8 cellular contexts compared by ENCODE assay signal in the genomic region with DNA sequence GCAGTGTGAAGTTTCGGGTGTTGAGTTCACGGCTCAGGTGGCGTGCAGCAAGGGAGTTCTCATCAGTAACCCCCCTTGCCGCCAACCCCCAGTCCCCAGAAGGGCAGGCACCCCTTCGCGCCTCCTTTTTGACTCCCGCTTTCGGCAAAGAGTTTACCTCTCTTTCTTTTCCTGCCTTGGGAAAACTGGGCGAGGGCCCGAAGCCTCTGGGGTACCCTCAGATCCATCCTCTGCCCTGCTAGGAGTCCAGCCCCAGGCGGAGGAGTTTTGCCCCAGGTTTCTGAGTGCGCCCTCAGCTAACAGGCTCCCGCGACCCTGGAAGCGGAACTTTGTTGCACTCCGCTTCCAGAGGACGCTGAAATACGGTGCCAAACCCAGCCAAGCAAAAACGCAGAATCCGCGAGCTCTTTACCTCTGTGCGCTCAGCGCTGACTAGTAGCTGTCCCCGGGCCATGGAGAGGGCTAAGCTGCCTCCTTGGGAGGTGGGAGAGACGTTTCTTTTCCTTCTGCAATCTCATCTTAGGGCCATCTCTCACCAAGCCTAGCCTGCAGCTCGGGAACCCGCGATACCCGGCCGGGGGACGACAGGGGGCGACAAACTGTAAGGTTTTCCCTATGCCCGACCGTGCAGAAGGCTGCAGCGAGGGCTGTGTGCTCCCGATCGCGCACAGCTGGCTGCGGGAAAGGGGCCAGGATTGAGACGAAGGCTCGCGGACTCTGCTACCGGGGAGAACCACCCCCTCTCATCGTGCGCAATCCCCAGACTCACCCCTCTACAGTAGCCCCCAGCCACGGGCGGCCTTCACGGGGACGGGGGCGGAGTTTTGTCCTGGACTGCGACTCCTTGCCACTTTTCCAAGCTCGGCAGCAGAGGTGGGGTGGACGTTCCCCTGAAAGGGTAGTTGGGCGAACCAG. TPM values are rescaled to one million over a fixed set of nuclear protein-coding genes. Genes with fewer than 3 reads are reported as not detected.
A peak's percentile ranks its signal among the peaks of the same experiment; 100 is the strongest.
DNase-seq lines count a peak whose midpoint lies in the region; ATAC-seq and TF ChIP-seq lines count a peak whose summit lies in the region.

No MANE protein-coding gene starts in this region.

- H3K9me3 ChIP-seq in Panc1 (ENCODE audit: control insufficient read depth, insufficient read depth, low read depth, low read length) (no peaks in the 10 kb centered on the region), esophagus muscularis mucosa (no peaks in the 10 kb centered on the region), neuron (ENCODE audit: low read length) (no peaks in the 10 kb centered on the region)

- H3F3A ChIP-seq in GM23338 (replicated peaks; ENCODE audit: low read depth): peaks cover 10% of the 10 kb centered on the region; the same call in 1 of the 2 replicates

- H3K27me3 ChIP-seq in GM23338 (ENCODE audit: insufficient read depth) (peaks cover 100% of the 10 kb centered on the region), Panc1 (ENCODE audit: control insufficient read depth, insufficient read depth, low read length) (peaks cover 6% of the 10 kb centered on the region), esophagus muscularis mucosa (peaks cover 0 to 100% (median 42%) of the 10 kb centered on the region in 4 donors), neuron (ENCODE audit: insufficient read depth, low read length) (peaks cover 97% of the 10 kb centered on the region)

- H4K20me1 ChIP-seq in GM23338 (replicated peaks; ENCODE audit: insufficient read depth): peaks cover 22% of the 10 kb centered on the region

- BruUV-seq in Panc1 (replicated peaks; lab: Mats Ljungman, UMichigan): no TSS peak

- no peak overlapping the region for H3K27ac Mint-ChIP-seq in GM23338

- POLR2A ChIA-PET in Panc1 (lab: Charles Lee): no interaction called here

- H3K27ac ChIP-seq in GM23338 (ENCODE audit: low read depth) (no peak overlapping the region), Panc1 (ENCODE audit: low read length) (no peak overlapping the region), esophagus muscularis mucosa (replicated peaks in 1 of 4) (no peak overlapping the region)

- peaks cover 98% of the 10 kb centered on the region for H3K27me3 Mint-ChIP-seq in GM23338 (ENCODE audit: insufficient read depth, low read depth, poor library complexity)

- H3K4me3 ChIP-seq in GM23338: peak overlapping the region; percentile 39
- no peak overlapping the region for H3K4me3 ChIP-seq in Panc1 (ENCODE audit: low read depth in 2 of 2, low read length in 2 of 2)
- H3K4me3 ChIP-seq in esophagus muscularis mucosa: peak overlapping the region; percentile 7 to 31 (median 20)
- H3K4me3 ChIP-seq in neuron (ENCODE audit: low read length): no peak overlapping the region

- H3K4me3 Mint-ChIP-seq in GM23338: peak overlapping the region; percentile 60

- DNase-seq in ACHN (peak; percentile 4), GM23338 (ENCODE audit: low spot score) (peak; percentile 91), Panc1 (ENCODE audit: low read depth, low spot score) (no peak), esophagus muscularis mucosa (ENCODE audit: extremely low spot score) (no peak), NK-92 (lab: John Stamatoyannopoulos, UW; ENCODE audit: unreplicated experiment) (no peak)

- no peak for TF ChIP-seq POLR2A in esophagus muscularis mucosa (IDR thresholded peaks at IDR 0.05; ENCODE audit: low read depth)

- H3K36me3 ChIP-seq in GM23338 (ENCODE audit: insufficient read depth) (no peaks in the 10 kb centered on the region), Panc1 (ENCODE audit: control insufficient read depth, insufficient read depth, low read length) (no peaks in the 10 kb centered on the region), esophagus muscularis mucosa (no peaks in the 10 kb centered on the region), neuron (ENCODE audit: insufficient read depth, low read length) (no peaks in the 10 kb centered on the region)

- 6% methylated on average over 13 of the region's 54 CpGs for WGBS in esophagus muscularis mucosa

- H3K4me2 ChIP-seq in GM23338: peak overlapping the region; percentile 64

- H3K9me2 ChIP-seq in GM23338 (ENCODE audit: insufficient read depth): no peaks in the 10 kb centered on the region

- intact Hi-C loops in Panc1 (cut with micrococcal nuclease; ENCODE audit: unreplicated experiment) (no loop called here), esophagus muscularis mucosa (cut with DNase I) (loop anchor here (10.0 kb wide), 1 partner anchor 1612 kb away; no protein-coding TSS in a partner anchor)

- H3K79me2 ChIP-seq in GM23338 (replicated peaks; ENCODE audit: insufficient read depth): no peaks in the 10 kb centered on the region

- in situ Hi-C loops in ACHN (cut with HindIII; ENCODE audit: low pct_ligation_motif_present, low pct_unique_long_range_greater_than_20kb, low sequenced_read_pairs): no loop called here
- in situ Hi-C loops in Panc1 (cut with HindIII; ENCODE audit: low pct_unique_long_range_greater_than_20kb, low sequenced_read_pairs): no loop called here

- H3K36me3 Mint-ChIP-seq in GM23338 (ENCODE audit: low read depth): peaks cover 3% of the 10 kb centered on the region; the same call in 1 of the 3 replicates

- peaks cover 60% of the 10 kb centered on the region for H3K4me1 Mint-ChIP-seq in GM23338

- CTCF ChIA-PET in Panc1 (lab: Charles Lee): interaction anchor here (0.6 kb wide), 1 partner anchor 17 kb away, joined by 6 read pairs; no protein-coding TSS in a partner anchor

- TF ChIP-seq CTCF in GM23338 (conservative IDR thresholded peaks at IDR 0.05; ENCODE audit: low read depth in 2 of 2): peak; percentile 74 to 76
- peak; percentile 54; the same call in 1 of the 2 replicates for TF ChIP-seq CTCF in Panc1 (IDR thresholded peaks at IDR 0.05)
- TF ChIP-seq CTCF in esophagus muscularis mucosa (IDR thresholded peaks at IDR 0.05): peak in 1 of 3 experiments; percentile 25

- peaks cover 38% of the 10 kb centered on the region for H3K4me1 ChIP-seq in GM23338 (ENCODE audit: insufficient read depth)
- no peaks in the 10 kb centered on the region for H3K4me1 ChIP-seq in Panc1 (ENCODE audit: control insufficient read depth, insufficient read depth, low read length)
- peaks cover 9 to 45% (median 29%) of the 10 kb centered on the region in 4 donors for H3K4me1 ChIP-seq in esophagus muscularis mucosa
- no peaks in the 10 kb centered on the region for H3K4me1 ChIP-seq in neuron (ENCODE audit: insufficient read depth, low read length)

- H2AFZ ChIP-seq in GM23338: peak overlapping the region; percentile 92
- peak overlapping the region; percentile 8 for H2AFZ ChIP-seq in neuron (ENCODE audit: low read depth, low read length)

- no peak for TF ChIP-seq EP300 in esophagus muscularis mucosa (IDR thresholded peaks at IDR 0.05)

- ATAC-seq in GM23338 (peak; percentile 69), Panc1 (peak; percentile 76), GM18873 (IDR thresholded peaks at IDR 0.05; ENCODE audit: low FRiP score, unreplicated experiment) (no peak), GM21825 (IDR thresholded peaks at IDR 0.05; ENCODE audit: unreplicated experiment) (no peak)

- no peaks in the 10 kb centered on the region; the same call in 1 of the 3 replicates for H3K9me3 Mint-ChIP-seq in GM23338

TF ChIP-seq in GM23338, 12 proteins besides CTCF, POLR2A, EP300 and RAD21:
- no peak for TF ChIP-seq ZNF114 (CRISPR knock-in tag; IDR thresholded peaks at IDR 0.05)
- no peak for TF ChIP-seq CREB1 (CRISPR knock-in tag; IDR thresholded peaks at IDR 0.05; ENCODE audit: low read depth)
- TF ChIP-seq STAT1 (IDR thresholded peaks at IDR 0.05; ENCODE audit: unreplicated experiment): no peak
- TF ChIP-seq EZH2 (IDR thresholded peaks at IDR 0.05; ENCODE audit: low read depth, unreplicated experiment): peak; percentile 66

RNA-seq across cellular contexts. Expression of a gene that starts 2.7 kb away (rescaled TPM):
- total RNA-seq in GM23338 (2014; rRNA removed; shearing (Covaris generic)): 0.14 TPM in 1 of 2 replicates, not detected in the other
- polyA plus RNA-seq in GM23338 (2016; fragmentation: Nextera tagmentation; extraction: Ambion mirVana): not detected in 2 replicates
- total RNA-seq in Panc1 (2021; ENCODE audit: unreplicated experiment) (not detected), esophagus muscularis mucosa (not detected)
- polyA plus RNA-seq in Panc1 (2012; ENCODE audit: insufficient read length): not detected

Comparison
In these comparisons a context has a peak if more than half of its experiments do, and no peak if none do; other contexts are left out.
1. DNase-seq: peak in ACHN (single experiment) and GM23338 (single experiment); none in Panc1 (single experiment), esophagus muscularis mucosa (single experiment) and NK-92 (single experiment).
2. ATAC-seq: peak in GM23338 (single experiment) and Panc1 (single experiment); none in GM18873 (single experiment) and GM21825 (single experiment).
3. H3K4me3 ChIP-seq: peak in GM23338 (single experiment) and esophagus muscularis mucosa (4 of 4); none in Panc1 (0 of 2) and neuron (single experiment).